ENCODE assay signal across 14 cellular contexts in genomic region chr17:33055746-33056145, GRCh38.
DNase-seq lines count a peak whose midpoint lies in the region; TF ChIP-seq lines count a peak whose summit lies in the region.
"Had no signal": no experiment of that assay in that cellular context is flagged by ENCODE, and none has a peak within 500 bp of the region (broad histone marks: within the 10 kb centered on the region; RNA-seq: fewer than 3 reads in every experiment).

No MANE protein-coding gene starts in this region.

- H3K9me3 ChIP-seq in vagina = no peaks in the 10 kb centered on the region
- H3K9me3 ChIP-seq: A549, BE2C had no signal

- no peak overlapping the region for H3K27ac Mint-ChIP-seq in osteocyte (ENCODE audit: unreplicated experiment)
- no peak overlapping the region for H3K27ac Mint-ChIP-seq in activated T-cell treated with anti-CD3 and anti-CD28 coated beads, Interleukin-2, amount 50 U/mL, for 24 hours
- H3K27ac Mint-ChIP-seq: CD4-positive, alpha-beta memory T cell had no signal

- DNase-seq in M059J (ENCODE audit: low read depth) (peak; percentile 22), coronary artery (ENCODE audit: low spot score) (peak; percentile 35), osteocyte (ENCODE audit: extremely low spot score, unreplicated experiment) (peak; percentile 13), vagina (ENCODE audit: extremely low spot score in 2 of 2) (peak; percentile 22 to 28), middle frontal gyrus (ENCODE audit: extremely low spot score, low spot score) (no peak)
- no peak for DNase-seq in activated T-cell treated with anti-CD3 and anti-CD28 coated beads, Interleukin-2, amount 50 U/mL, for 24 hours
- DNase-seq: BE2C; CD4-positive, alpha-beta memory T cell; DMS153; DMS79 treated with DMSO at 0.1 percent for 48 hours; GM23248 had no signal

- no peaks in the 10 kb centered on the region for H3K36me3 Mint-ChIP-seq in osteocyte (ENCODE audit: unreplicated experiment)
- no peaks in the 10 kb centered on the region for H3K36me3 Mint-ChIP-seq in activated T-cell treated with anti-CD3 and anti-CD28 coated beads, Interleukin-2, amount 50 U/mL, for 24 hours (ENCODE audit: low read depth)
- H3K36me3 Mint-ChIP-seq: CD4-positive, alpha-beta memory T cell had no signal

- TF ChIP-seq CTCF in coronary artery (IDR thresholded peaks at IDR 0.05) = no peak
- TF ChIP-seq CTCF in osteocyte (IDR thresholded peaks at IDR 0.05) = no peak
- no peak for TF ChIP-seq CTCF in vagina (IDR thresholded peaks at IDR 0.05)

- intact Hi-C loops in vagina (cut with DNase I) = no loop called here

- H3K4me3 Mint-ChIP-seq in osteocyte (ENCODE audit: unreplicated experiment) = no peak overlapping the region
- H3K4me3 Mint-ChIP-seq in activated T-cell treated with anti-CD3 and anti-CD28 coated beads, Interleukin-2, amount 50 U/mL, for 24 hours = no peak overlapping the region
- H3K4me3 Mint-ChIP-seq: CD4-positive, alpha-beta memory T cell had no signal

- no peak for TF ChIP-seq POLR2A in vagina (IDR thresholded peaks at IDR 0.05)

- no peaks in the 10 kb centered on the region for H3K27me3 ChIP-seq in vagina
- H3K27me3 ChIP-seq: BE2C had no signal

- H3K4me1 ChIP-seq in vagina = no peaks in the 10 kb centered on the region
- H3K4me1 ChIP-seq: BE2C had no signal

- peaks cover 2% of the 10 kb centered on the region for H3K27me3 Mint-ChIP-seq in osteocyte (ENCODE audit: unreplicated experiment)
- peaks cover 12% of the 10 kb centered on the region for H3K27me3 Mint-ChIP-seq in activated T-cell treated with anti-CD3 and anti-CD28 coated beads, Interleukin-2, amount 50 U/mL, for 24 hours

- H3K4me3 ChIP-seq in coronary artery (no peak overlapping the region), vagina (no peak overlapping the region)
- H3K4me3 ChIP-seq: A549, GM23248 had no signal

- H3K36me3 ChIP-seq in vagina = no peaks in the 10 kb centered on the region
- H3K36me3 ChIP-seq: BE2C had no signal

- H3K27ac ChIP-seq in coronary artery (no peak overlapping the region), vagina (no peak overlapping the region)
- H3K27ac ChIP-seq: A549, C4-2B, GM23248, HL-60 had no signal

- H3K9me3 Mint-ChIP-seq in osteocyte (ENCODE audit: unreplicated experiment) = no peaks in the 10 kb centered on the region
- H3K9me3 Mint-ChIP-seq in activated T-cell treated with anti-CD3 and anti-CD28 coated beads, Interleukin-2, amount 50 U/mL, for 24 hours = peaks cover 3% of the 10 kb centered on the region

- H3K4me1 Mint-ChIP-seq in osteocyte (ENCODE audit: unreplicated experiment) = no peaks in the 10 kb centered on the region
- no peaks in the 10 kb centered on the region for H3K4me1 Mint-ChIP-seq in activated T-cell treated with anti-CD3 and anti-CD28 coated beads, Interleukin-2, amount 50 U/mL, for 24 hours (ENCODE audit: low read depth)
- H3K4me1 Mint-ChIP-seq: CD4-positive, alpha-beta memory T cell had no signal

Comparison
In these comparisons a context has a peak if more than half of its experiments do, and no peak if none do; other contexts are left out.
1. DNase-seq: peak in M059J (single experiment), coronary artery (single experiment), osteocyte (single experiment) and vagina (2 of 2); none in activated T-cell treated with anti-CD3 and anti-CD28 coated beads, Interleukin-2, amount 50 U/mL, for 24 hours (single experiment) and middle frontal gyrus (single experiment).